Comparison of ENCODE assay signal across 17 cellular contexts in the genomic region with DNA sequence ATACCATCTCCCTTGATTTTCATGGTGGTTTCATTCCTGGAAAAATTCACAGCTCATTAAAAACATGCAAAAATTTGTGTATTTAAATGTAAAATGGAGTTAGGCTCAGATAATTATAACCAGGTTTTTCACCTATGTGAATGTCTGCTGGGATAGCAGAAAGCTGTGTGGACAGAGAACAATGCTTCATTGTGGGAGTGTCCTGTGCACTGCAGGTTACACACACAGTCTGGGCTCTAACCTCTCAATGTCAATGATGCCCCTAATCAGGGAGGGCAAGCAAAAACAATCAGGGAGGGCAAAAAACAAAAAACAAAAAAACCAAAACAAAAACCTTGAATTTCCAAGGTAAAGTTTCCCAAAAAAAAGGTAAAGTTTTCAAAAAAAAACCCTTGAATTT.
A peak's percentile ranks its signal among the peaks of the same experiment; 100 is the strongest.
DNase-seq lines count a peak whose midpoint lies in the region; ATAC-seq and TF ChIP-seq lines count a peak whose summit lies in the region.
"Had no signal": no experiment of that assay in that cellular context is flagged by ENCODE, and none has a peak within 500 bp of the region (broad histone marks: within the 10 kb centered on the region; RNA-seq: fewer than 3 reads in every experiment).

No MANE protein-coding gene starts in this region.

- peak; percentile 40 for DNase-seq in EH (ENCODE audit: low read depth)
- DNase-seq in NCI-H526 (lab: John Stamatoyannopoulos, UW) = peak; percentile 75 to 82
- no peak for DNase-seq in esophagus squamous epithelium (lab: John Stamatoyannopoulos, UW)
- DNase-seq in thyroid gland = no peak
- no peak for DNase-seq in stimulated activated CD4-positive, alpha-beta T cell treated with anti-CD3 and anti-CD28 coated beads, Interleukin-2, amount 100 ng/mL, for 24 hours
- DNase-seq in NCI-H748 (lab: John Stamatoyannopoulos, UW; ENCODE audit: unreplicated experiment) = no peak
- DNase-seq: DMS53, NCI-H1105 treated with DMSO at 0.1 percent for 48 hours, NCI-H2081, NCI-H446, NCI-H748 treated with DMSO at 0.1 percent for 48 hours, Peyer's patch, SW 1271 had no signal

- H3K4me3 ChIP-seq in esophagus squamous epithelium (no peak overlapping the region), thyroid gland (replicated peaks in 1 of 3) (no peak overlapping the region)
- H3K4me3 ChIP-seq: Peyer's patch had no signal

- TF ChIP-seq CTCF in esophagus squamous epithelium (IDR thresholded peaks at IDR 0.05) (no peak), thyroid gland (IDR thresholded peaks at IDR 0.05) (no peak)

- ATAC-seq in HG03139 (IDR thresholded peaks at IDR 0.05; ENCODE audit: unreplicated experiment) = no peak
- ATAC-seq: HCT116 had no signal

- intact Hi-C loops in esophagus squamous epithelium (cut with DNase I) (no loop called here), thyroid gland (cut with DNase I) (no loop called here)

- no peaks in the 10 kb centered on the region for H3K27me3 ChIP-seq in esophagus squamous epithelium
- no peaks in the 10 kb centered on the region for H3K27me3 ChIP-seq in thyroid gland
- H3K27me3 ChIP-seq: Peyer's patch had no signal

- no peaks in the 10 kb centered on the region for H3K36me3 ChIP-seq in esophagus squamous epithelium
- H3K36me3 ChIP-seq in thyroid gland = no peaks in the 10 kb centered on the region
- H3K36me3 ChIP-seq: Peyer's patch had no signal

- H3K4me1 ChIP-seq in esophagus squamous epithelium (peaks cover 0 to 24% (median 0%) of the 10 kb centered on the region in 3 donors), thyroid gland (peaks cover 0 to 18% of the 10 kb centered on the region in 2 donors)

- H3K9me3 ChIP-seq in esophagus squamous epithelium (no peaks in the 10 kb centered on the region), thyroid gland (no peaks in the 10 kb centered on the region)
- H3K9me3 ChIP-seq: Peyer's patch had no signal

- TF ChIP-seq POLR2A in esophagus squamous epithelium (IDR thresholded peaks at IDR 0.05) (no peak), thyroid gland (IDR thresholded peaks at IDR 0.05) (no peak)

- H3K27ac ChIP-seq in esophagus squamous epithelium = peak overlapping the region in 3 of 4 donors; percentile 63 to 76 (median 65)
- H3K27ac ChIP-seq in thyroid gland = peak overlapping the region in 2 of 3 donors; percentile 17 to 60
- H3K27ac ChIP-seq: C4-2B, KMS-11 had no signal

Comparison
In these comparisons a context has a peak if more than half of its experiments do, and no peak if none do; other contexts are left out.
1. DNase-seq: peak in EH (single experiment) and NCI-H526 (2 of 2); none in esophagus squamous epithelium (single experiment), thyroid gland (0 of 2), stimulated activated CD4-positive, alpha-beta T cell treated with anti-CD3 and anti-CD28 coated beads, Interleukin-2, amount 100 ng/mL, for 24 hours (0 of 2) and NCI-H748 (single experiment).